8 cellular contexts compared by ENCODE assay signal in the genomic region with DNA sequence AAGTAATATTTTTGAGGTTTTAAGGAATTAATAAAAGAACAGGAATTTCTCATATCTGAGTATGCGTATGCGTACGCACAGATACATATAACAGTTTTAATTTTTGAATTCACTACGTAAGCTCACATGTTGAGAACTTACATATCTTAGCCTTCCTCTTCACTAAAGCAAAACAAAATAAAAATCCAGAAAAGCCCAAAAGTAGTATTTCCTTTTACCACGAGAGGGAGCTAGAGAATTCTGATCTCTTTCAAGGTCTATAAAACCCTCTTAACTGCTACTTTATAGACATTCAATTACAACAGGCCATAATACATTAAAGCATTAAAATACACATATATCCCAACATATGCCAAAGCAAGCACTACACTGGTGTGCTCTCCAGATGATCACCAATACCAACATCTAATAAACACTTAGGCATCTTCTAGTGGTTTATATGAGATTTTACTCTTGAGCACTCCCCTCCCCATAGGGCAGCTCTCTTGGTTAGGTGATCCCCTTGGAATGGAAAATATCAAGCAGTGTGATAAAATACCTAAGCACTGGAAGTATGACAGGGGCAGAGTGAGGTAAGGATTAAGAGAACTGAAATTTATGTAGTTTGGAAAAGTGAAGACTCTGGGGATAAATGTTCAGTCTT.
DNase-seq lines count a peak whose midpoint lies in the region; ATAC-seq, FAIRE-seq and TF ChIP-seq lines count a peak whose summit lies in the region.

No MANE protein-coding gene starts in this region.

- CTCF ChIA-PET in GM12878 (lab: Yijun Ruan, JAX): interaction anchor here (0.7 to 8.2 kb wide), 56 partner anchors 9 to 309 kb away, joined by 3 to 107 read pairs (median 5); no protein-coding TSS in a partner anchor

- DNase-seq in BE2C (no peak), H54 (ENCODE audit: insufficient read length, low spot score) (no peak), NCI-H524 treated with DMSO at 0.1 percent for 48 hours (lab: John Stamatoyannopoulos, UW) (peak; percentile 36), GM12878 (ENCODE audit: low read depth, low spot score) (peak; percentile 37), left lobe of liver (ENCODE audit: low spot score) (no peak)

- H3K9me3 ChIP-seq in BE2C: no peaks in the 10 kb centered on the region
- no peaks in the 10 kb centered on the region for H3K9me3 ChIP-seq in GM12878 (replicated peaks; ENCODE audit: control insufficient read depth, insufficient read depth, low read length)

- in situ Hi-C loops in GM12878 (cut with MboI): no loop called here

- no peaks in the 10 kb centered on the region for H3K79me2 ChIP-seq in GM12878 (ENCODE audit: control insufficient read depth, insufficient read depth, low read length)

- H4K20me1 ChIP-seq in GM12878 (ENCODE audit: control insufficient read depth, insufficient read depth): no peaks in the 10 kb centered on the region

- no peak overlapping the region for H3K4me2 ChIP-seq in GM12878 (ENCODE audit: control insufficient read depth, insufficient read depth)

- ATAC-seq in GM12878 (peak; percentile 75), left lobe of liver (peak; percentile 71), HG02678 (IDR thresholded peaks at IDR 0.05; ENCODE audit: unreplicated experiment) (no peak), HG03135 (IDR thresholded peaks at IDR 0.05; ENCODE audit: unreplicated experiment) (no peak), HG02759 (IDR thresholded peaks at IDR 0.05; ENCODE audit: unreplicated experiment) (no peak)

- TF ChIP-seq POLR2A in H54 (IDR thresholded peaks at IDR 0.05; ENCODE audit: low read depth, low read length): no peak
- no peak for TF ChIP-seq POLR2A in GM12878 (IDR thresholded peaks at IDR 0.05; ENCODE audit: low read depth, low read length)

- peak; percentile 79 for TF ChIP-seq RAD21 in GM12878 (IDR thresholded peaks at IDR 0.05; ENCODE audit: insufficient read depth, low read depth, low read length)

- peaks cover 86% of the 10 kb centered on the region for H3K27me3 ChIP-seq in BE2C
- H3K27me3 ChIP-seq in GM12878 (replicated peaks in 1 of 2; ENCODE audit: control insufficient read depth in 2 of 2, insufficient read depth in 2 of 2, low read length in 1 of 2): no peaks in the 10 kb centered on the region

- POLR2A ChIA-PET in GM12878 (lab: Charles Lee): interaction anchor here (0.7 kb wide), 1 partner anchor 29 kb away, joined by 3 read pairs; no protein-coding TSS in a partner anchor

- no peak overlapping the region for H3K9ac ChIP-seq in GM12878 (ENCODE audit: control insufficient read depth, insufficient read depth, low read length)

- RAD21 ChIA-PET in GM12878 (lab: Charles Lee; ENCODE audit: unreplicated experiment): interaction anchor here (0.7 to 5.0 kb wide), 33 partner anchors 10 to 283 kb away, joined by 3 to 89 read pairs (median 4); partner anchors contain the start of genes HOXB4 and HOXB5

- no peaks in the 10 kb centered on the region for H3K4me1 ChIP-seq in BE2C
- peaks cover 10% of the 10 kb centered on the region; the same call in 1 of the 2 replicates for H3K4me1 ChIP-seq in GM12878 (ENCODE audit: control insufficient read depth, insufficient read depth, low read length)

- 1% methylated on average over 5 of the region's 5 CpGs for WGBS in GM12878 (ENCODE audit: insufficient coverage, insufficient replicate concordance, low lambda C conversion rate, missing lambda C conversion rate)

- FAIRE-seq in H54 (lab: Jason Lieb, UNC): peak; percentile 98
- peak; percentile 91 for FAIRE-seq in GM12878 (lab: Jason Lieb, UNC)

- H2AFZ ChIP-seq in GM12878 (ENCODE audit: control insufficient read depth, low read depth, low read length): no peak overlapping the region

- no TSS peak for BruUV-seq in GM12878 (replicated peaks; lab: Mats Ljungman, UMichigan)

- no peak overlapping the region for H3K27ac ChIP-seq in GM12878 (ENCODE audit: control insufficient read depth, insufficient read depth)

- SMC1A ChIA-PET in GM12878 (lab: Charles Lee; ENCODE audit: uncharacterized antibody, unreplicated experiment): interaction anchor here (0.6 to 4.8 kb wide), 43 partner anchors 9 to 282 kb away, joined by 3 to 51 read pairs (median 4); partner anchors contain the start of genes HOXB5 and SNX11

- intact Hi-C loops in GM12878 (cut with micrococcal nuclease; ENCODE audit: unreplicated experiment): loop anchor here (2.0 to 10.0 kb wide), 5 partner anchors 71 to 309 kb away; no protein-coding TSS in a partner anchor

- H3K4me3 ChIP-seq in BE2C (ENCODE audit: low read depth, low read length): no peak overlapping the region
- H3K4me3 ChIP-seq in GM12878: no peak overlapping the region

- TF ChIP-seq CTCF in BE2C (IDR thresholded peaks at IDR 0.05; ENCODE audit: low read depth, low read length) (peak; percentile 58), GM12878 (IDR thresholded peaks at IDR 0.05 in 2 of 3, conservative IDR thresholded peaks at IDR 0.05 in 1 of 3; ENCODE audit: control insufficient read depth in 2 of 3, extremely low read depth in 1 of 3, insufficient read depth in 1 of 3, low read depth in 3 of 3, low read length in 3 of 3) (peak; percentile 59 to 72 (median 65))

- H3K36me3 ChIP-seq in BE2C (no peaks in the 10 kb centered on the region), GM12878 (ENCODE audit: control insufficient read depth in 2 of 2, insufficient read depth in 2 of 2, low read length in 1 of 2) (no peaks in the 10 kb centered on the region; a peak in 1 of 4 replicates)

- TF ChIP-seq EP300 in GM12878 (IDR thresholded peaks at IDR 0.05; ENCODE audit: borderline replicate concordance in 1 of 2, control insufficient read depth in 1 of 2, low read depth in 2 of 2, low read length in 2 of 2): no peak

TF ChIP-seq in GM12878, 131 proteins besides CTCF, POLR2A, EP300 and RAD21:
- peak; percentile 68 for TF ChIP-seq SMC3 (IDR thresholded peaks at IDR 0.05; ENCODE audit: borderline replicate concordance, low read length)
- TF ChIP-seq IRF5 (IDR thresholded peaks at IDR 0.05; ENCODE audit: borderline replicate concordance): no peak
- TF ChIP-seq SMARCA5 (IDR thresholded peaks at IDR 0.05): 0 out of 2 replicates have a peak, but pooled peaks have one; percentile 35
TF ChIP-seq in GM12878: peak in this region for 2.

Comparison
In these comparisons a context has a peak if more than half of its experiments do, and no peak if none do; other contexts are left out.
1. DNase-seq: peak in NCI-H524 treated with DMSO at 0.1 percent for 48 hours (single experiment) and GM12878 (single experiment); none in BE2C (single experiment), H54 (single experiment) and left lobe of liver (single experiment).
2. ATAC-seq: peak in GM12878 (single experiment) and left lobe of liver (single experiment); none in HG02678 (single experiment), HG03135 (single experiment) and HG02759 (single experiment).